1 cellular context compared by ENCODE assay signal in genomic region chr19:11987405-11988231, GRCh38.
TF ChIP-seq lines count a peak whose summit lies in the region.

No MANE protein-coding gene starts in this region.

TF ChIP-seq in WTC11, 78 proteins besides CTCF, POLR2A, EP300 and RAD21 (continued from another document):
- TF ChIP-seq STAT6 (CRISPR knock-in tag; conservative IDR thresholded peaks at IDR 0.05; ENCODE audit: low read depth): no peak
- TF ChIP-seq JUN (CRISPR knock-in tag; IDR thresholded peaks at IDR 0.05): 0 out of 2 replicates have a peak, but pooled peaks have one; percentile 24
- no peak for TF ChIP-seq ATF3 (CRISPR knock-in tag; conservative IDR thresholded peaks at IDR 0.05)
- no peak for TF ChIP-seq ZNF423 (CRISPR knock-in tag; IDR thresholded peaks at IDR 0.05)
- no peak for TF ChIP-seq CREB1 (CRISPR knock-in tag; IDR thresholded peaks at IDR 0.05)
- no peak for TF ChIP-seq ATF2 (CRISPR knock-in tag; IDR thresholded peaks at IDR 0.05; ENCODE audit: borderline replicate concordance, low read depth)
- no peak for TF ChIP-seq MLX (CRISPR knock-in tag; IDR thresholded peaks at IDR 0.05)
- no peak for TF ChIP-seq SOX15 (CRISPR knock-in tag; IDR thresholded peaks at IDR 0.05)
- peak; percentile 41; the same call in 1 of the 2 replicates for TF ChIP-seq SP1 (CRISPR knock-in tag; conservative IDR thresholded peaks at IDR 0.05)
- peak; percentile 59; the same call in 1 of the 2 replicates for TF ChIP-seq ETV6 (CRISPR knock-in tag; IDR thresholded peaks at IDR 0.05)
- TF ChIP-seq KAT7 (CRISPR knock-in tag; IDR thresholded peaks at IDR 0.05; ENCODE audit: borderline replicate concordance): no peak
- no peak for TF ChIP-seq ZNF138 (CRISPR knock-in tag; conservative IDR thresholded peaks at IDR 0.05)
- TF ChIP-seq TP53 (CRISPR knock-in tag; IDR thresholded peaks at IDR 0.05): 0 out of 2 replicates have a peak, but pooled peaks have one; percentile 68
- TF ChIP-seq ZNF512 (CRISPR knock-in tag; IDR thresholded peaks at IDR 0.05; ENCODE audit: borderline replicate concordance): no peak
- no peak for TF ChIP-seq ZSCAN18 (CRISPR knock-in tag; IDR thresholded peaks at IDR 0.05)
- no peak for TF ChIP-seq TCF7 (CRISPR knock-in tag; IDR thresholded peaks at IDR 0.05; ENCODE audit: low read depth)
- no peak for TF ChIP-seq CBFB (CRISPR knock-in tag; IDR thresholded peaks at IDR 0.05; ENCODE audit: low read depth)
- TF ChIP-seq NR2C2 (CRISPR knock-in tag; IDR thresholded peaks at IDR 0.05): no peak
- TF ChIP-seq ZNF219 (CRISPR knock-in tag; IDR thresholded peaks at IDR 0.05; ENCODE audit: borderline replicate concordance): no peak
- no peak for TF ChIP-seq EMX1 (CRISPR knock-in tag; IDR thresholded peaks at IDR 0.05)
- TF ChIP-seq MYBL2 (CRISPR knock-in tag; IDR thresholded peaks at IDR 0.05): 0 out of 2 replicates have a peak, but pooled peaks have one; percentile 32
- TF ChIP-seq E2F4 (CRISPR knock-in tag; IDR thresholded peaks at IDR 0.05; ENCODE audit: borderline replicate concordance, low read depth): no peak
- TF ChIP-seq SMAD4 (CRISPR knock-in tag; IDR thresholded peaks at IDR 0.05): no peak
- TF ChIP-seq ESRRA (CRISPR knock-in tag; IDR thresholded peaks at IDR 0.05; ENCODE audit: borderline replicate concordance): no peak
